ENCODE assay signal across 22 cellular contexts in the genomic region with DNA sequence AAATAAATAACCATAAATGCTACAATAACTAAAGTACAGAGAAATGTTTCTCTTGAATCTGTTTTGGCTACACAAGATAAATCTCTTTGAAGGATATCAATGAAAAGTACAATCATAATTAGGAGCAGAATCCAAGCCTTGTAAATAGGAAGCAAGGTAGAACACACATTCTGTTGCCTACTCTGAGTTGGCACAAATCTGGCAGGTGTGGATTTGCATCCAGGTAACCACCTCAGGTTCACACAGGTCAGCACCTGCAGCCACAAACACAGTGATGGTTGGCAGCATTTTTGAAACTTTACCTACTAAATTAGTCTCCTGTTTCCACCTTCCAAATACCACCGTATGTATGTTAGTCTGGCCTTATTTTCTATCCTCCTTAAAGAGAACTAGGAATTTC.
"Had no signal": no experiment of that assay in that cellular context is flagged by ENCODE, and none has a peak within 500 bp of the region (broad histone marks: within the 10 kb centered on the region; RNA-seq: fewer than 3 reads in every experiment).

No MANE protein-coding gene starts in this region.

- H3K27me3 ChIP-seq: transverse colon had no signal

- DNase-seq: activated CD4-positive, alpha-beta T cell treated with anti-CD3 and anti-CD28 coated beads for 1 hour; activated CD4-positive, alpha-beta T cell treated with anti-CD3 and anti-CD28 coated beads, Interleukin-2, amount 50 U/mL, for 1 hour; activated CD8-positive, alpha-beta T cell treated with anti-CD3 and anti-CD28 coated beads, Interleukin-2, amount 10 ng/mL, durations not matched to agents 7 days and 5 days; activated gamma-delta T cell treated with Interleukin-2 at 50 U/mL for 16 hours; aorta; effector CD4-positive, alpha-beta T cell; erythroblast; foreskin fibroblast; lower lobe of right lung; naive thymus-derived CD8-positive, alpha-beta T cell; stimulated activated CD4-positive, alpha-beta T cell treated with anti-CD3 and anti-CD28 coated beads, Interleukin-2, amount 100 ng/mL, for 48 hours; stimulated activated CD8-positive, alpha-beta memory T cell treated with anti-CD3 and anti-CD28 coated beads, Interleukin-4, amount 100 ng/mL, for 48 hours; stimulated activated naive B cell treated with anti-CD40 and anti-IgM and Interleukin-4, amounts not matched to agents 10 μg/mL and 1 μg/mL and 100 μg/mL, for 72 hours; transverse colon had no signal

- H3K27ac ChIP-seq: lower lobe of right lung, prostate gland, transverse colon had no signal

- H3K36me3 Mint-ChIP-seq: activated naive CD4-positive, alpha-beta T cell treated with anti-CD3 and anti-CD28 coated beads, Interleukin-2, amount 50 U/mL, for 72 hours; brain; stimulated activated naive B cell treated with anti-CD40 and anti-IgM and Interleukin-4, amounts not matched to agents 10 μg/mL and 1 μg/mL and 100 μg/mL, for 72 hours had no signal

- H3K27ac Mint-ChIP-seq: activated CD8-positive, alpha-beta T cell treated with anti-CD3 and anti-CD28 coated beads, Interleukin-2, amount 10 ng/mL, durations not matched to agents 7 days and 5 days; activated naive CD4-positive, alpha-beta T cell treated with anti-CD3 and anti-CD28 coated beads, Interleukin-2, amount 50 U/mL, for 72 hours; brain; dendritic cell treated with granulocyte-macrophage colony-stimulating factor and Interleukin-4, amounts not matched to agents 40 ng/mL and 50 ng/mL, for 4 days; naive thymus-derived CD8-positive, alpha-beta T cell; stimulated activated naive B cell treated with anti-CD40 and anti-IgM and Interleukin-4, amounts not matched to agents 10 μg/mL and 1 μg/mL and 100 μg/mL, for 72 hours had no signal

- H3K4me1 ChIP-seq: lower lobe of right lung, prostate gland had no signal

- H3K4me1 Mint-ChIP-seq: brain had no signal

- H3K36me3 ChIP-seq: lower lobe of right lung, prostate gland, transverse colon had no signal

- H3K9me3 Mint-ChIP-seq: activated naive CD4-positive, alpha-beta T cell treated with anti-CD3 and anti-CD28 coated beads, Interleukin-2, amount 50 U/mL, for 72 hours had no signal

- H3K27me3 Mint-ChIP-seq: brain; dendritic cell treated with granulocyte-macrophage colony-stimulating factor and Interleukin-4, amounts not matched to agents 40 ng/mL and 50 ng/mL, for 4 days; stimulated activated naive B cell treated with anti-CD40 and anti-IgM and Interleukin-4, amounts not matched to agents 10 μg/mL and 1 μg/mL and 100 μg/mL, for 72 hours had no signal

- FAIRE-seq: endometrium, keratinocyte, TTC549, urothelium cell line had no signal

- H3K4me3 ChIP-seq: lower lobe of right lung, prostate gland, transverse colon had no signal

- ATAC-seq: activated CD8-positive, alpha-beta T cell treated with anti-CD3 and anti-CD28 coated beads, Interleukin-2, amount 10 ng/mL, durations not matched to agents 7 days and 5 days; activated naive CD4-positive, alpha-beta T cell treated with anti-CD3 and anti-CD28 coated beads, Interleukin-2, amount 50 U/mL, for 72 hours; lower lobe of right lung; naive thymus-derived CD8-positive, alpha-beta T cell; stimulated activated naive B cell treated with anti-CD40 and anti-IgM and Interleukin-4, amounts not matched to agents 10 μg/mL and 1 μg/mL and 100 μg/mL, for 72 hours had no signal

- H3K4me3 Mint-ChIP-seq: activated CD8-positive, alpha-beta T cell treated with anti-CD3 and anti-CD28 coated beads, Interleukin-2, amount 10 ng/mL, durations not matched to agents 7 days and 5 days; brain; dendritic cell treated with granulocyte-macrophage colony-stimulating factor and Interleukin-4, amounts not matched to agents 40 ng/mL and 50 ng/mL, for 4 days; naive thymus-derived CD8-positive, alpha-beta T cell; stimulated activated naive B cell treated with anti-CD40 and anti-IgM and Interleukin-4, amounts not matched to agents 10 μg/mL and 1 μg/mL and 100 μg/mL, for 72 hours had no signal
